Comparison of ENCODE assay signal across 21 cellular contexts in genomic region chr2:43736637-43737036, GRCh38.
"Had no signal": no experiment of that assay in that cellular context is flagged by ENCODE, and none has a peak within 500 bp of the region (broad histone marks: within the 10 kb centered on the region; RNA-seq: fewer than 3 reads in every experiment).

No MANE protein-coding gene starts in this region.

- ATAC-seq: natural killer cell treated with Interleukin-12 subunit alpha and Interleukin-12 subunit beta and Interleukin-15 and Interleukin-18, amount 100 ng/mL, for 72 hours; pancreas; psoas muscle had no signal

- DNase-seq: activated CD4-positive, alpha-beta T cell treated with anti-CD3 and anti-CD28 coated beads, Interleukin-2, amount 50 U/mL, for 4 hours; activated CD4-positive, CD25-positive, alpha-beta regulatory T cell treated with anti-CD3 and anti-CD28 coated beads, Interleukin-2, amount 50 U/mL, for 72 hours; activated CD8-positive, alpha-beta memory T cell treated with anti-CD3 and anti-CD28 coated beads for 24 hours; activated CD8-positive, alpha-beta memory T cell treated with anti-CD3 and anti-CD28 coated beads, Interleukin-2, amount 50 U/mL, for 4 hours; activated naive CD4-positive, alpha-beta T cell treated with Interleukin-2 at 50 U/mL for 16 hours; activated naive CD8-positive, alpha-beta T cell treated with anti-CD3 and anti-CD28 coated beads for 36 hours; activated T-cell treated with anti-CD3 and anti-CD28 coated beads, Interleukin-2, amount 50 U/mL, for 24 hours; amygdala; caudate nucleus; effector memory CD4-positive, alpha-beta T cell; hippocampal formation; pancreas; stimulated activated CD4-positive, alpha-beta T cell treated with anti-CD3 and anti-CD28 coated beads, Interleukin-4, amount 100 ng/mL, for 24 hours; stimulated activated naive CD4-positive, alpha-beta T cell treated with Interleukin-2 at 50 U/mL for 16 hours; substantia nigra; WERI-Rb-1 had no signal

- H3K4me1 ChIP-seq: pancreas, psoas muscle, right atrium auricular region, tibial nerve, vagina had no signal

- H3K4me3 ChIP-seq: pancreas, psoas muscle, right atrium auricular region, tibial nerve, vagina had no signal

- H3K9me3 ChIP-seq: pancreas, psoas muscle, right atrium auricular region, tibial nerve, vagina had no signal

- H3K36me3 ChIP-seq: pancreas, right atrium auricular region, WERI-Rb-1 had no signal

- H3K27ac ChIP-seq: pancreas, psoas muscle, right atrium auricular region, tibial nerve, vagina, WERI-Rb-1 had no signal

- H3K27me3 ChIP-seq: pancreas, right atrium auricular region, tibial nerve, vagina had no signal
